ENCODE assay signal across 8 cellular contexts in genomic region chr2:31319391-31320175, GRCh38.
DNase-seq lines count a peak whose midpoint lies in the region; ATAC-seq and TF ChIP-seq lines count a peak whose summit lies in the region.

No MANE protein-coding gene starts in this region.

- H3K4me3 ChIP-seq in HEK293 (ENCODE audit: low read depth, low read length) (no peak overlapping the region), brain microvascular endothelial cell (ENCODE audit: low read depth, low read length) (no peak overlapping the region)

- TF ChIP-seq CTCF in HEK293 (tag by site-specific recombination; IDR thresholded peaks at IDR 0.05) (no peak), brain microvascular endothelial cell (IDR thresholded peaks at IDR 0.05; ENCODE audit: low read depth, low read length, missing control alignments) (no peak)

- H3K9me3 ChIP-seq in HEK293 (ENCODE audit: control insufficient read depth, insufficient read depth, low read depth, low read length) = no peaks in the 10 kb centered on the region

- no peaks in the 10 kb centered on the region for H3K36me3 ChIP-seq in HEK293 (ENCODE audit: control insufficient read depth in 2 of 2, insufficient read depth in 1 of 2, low read length in 2 of 2)
- no peaks in the 10 kb centered on the region for H3K36me3 ChIP-seq in brain microvascular endothelial cell (replicated peaks)

- DNase-seq in DMS79 (lab: John Stamatoyannopoulos, UW) (peak; percentile 64), NCI-H345 (lab: John Stamatoyannopoulos, UW) (peak; percentile 85), brain microvascular endothelial cell (peak; percentile 60), pulmonary artery endothelial cell (ENCODE audit: low read depth, low spot score) (peak; percentile 5), NCI-H524 treated with DMSO at 0.1 percent for 48 hours (lab: John Stamatoyannopoulos, UW) (no peak)

- POLR2A ChIA-PET in HEK293 (lab: Yijun Ruan, JAX) = interaction anchor here (0.7 kb wide), 1 partner anchor 15 kb away, joined by 3 read pairs; no protein-coding TSS in a partner anchor

- H3K27me3 ChIP-seq in brain microvascular endothelial cell (replicated peaks) = no peaks in the 10 kb centered on the region

- ATAC-seq in GM19397 (IDR thresholded peaks at IDR 0.05; ENCODE audit: unreplicated experiment) = no peak
- ATAC-seq in HG03159 (IDR thresholded peaks at IDR 0.05; ENCODE audit: unreplicated experiment) = no peak

- H3K27ac ChIP-seq in HEK293 (ENCODE audit: extremely low read depth, low read depth, low read length) = peak overlapping the region; percentile 17; the same call in 1 of the 2 replicates
- H3K27ac ChIP-seq in brain microvascular endothelial cell = peak overlapping the region; percentile 85

- H3K4me1 ChIP-seq in HEK293 (ENCODE audit: control insufficient read depth, insufficient read depth, low read length) = peaks cover 19% of the 10 kb centered on the region

- in situ Hi-C loops in brain microvascular endothelial cell (cut with HindIII; ENCODE audit: low pct_ligation_motif_present, low sequenced_read_pairs) = no loop called here

- CTCF ChIA-PET in HEK293 (lab: Yijun Ruan, JAX) = interaction anchor here (1.7 kb wide), 1 partner anchor 13 kb away, joined by 4 read pairs; no protein-coding TSS in a partner anchor

TF ChIP-seq in HEK293, 187 proteins besides CTCF, POLR2A, EP300 and RAD21:
- TF ChIP-seq SCRT2 (tag by site-specific recombination; IDR thresholded peaks at IDR 0.05) = no peak
- peak; percentile 54 for TF ChIP-seq ZIC2 (tag by site-specific recombination; IDR thresholded peaks at IDR 0.05)
- peak; percentile 36; the same call in 1 of the 2 replicates for TF ChIP-seq FEZF1 (tag by site-specific recombination; IDR thresholded peaks at IDR 0.05)
